ENCODE assay signal across 8 cellular contexts in the genomic region with DNA sequence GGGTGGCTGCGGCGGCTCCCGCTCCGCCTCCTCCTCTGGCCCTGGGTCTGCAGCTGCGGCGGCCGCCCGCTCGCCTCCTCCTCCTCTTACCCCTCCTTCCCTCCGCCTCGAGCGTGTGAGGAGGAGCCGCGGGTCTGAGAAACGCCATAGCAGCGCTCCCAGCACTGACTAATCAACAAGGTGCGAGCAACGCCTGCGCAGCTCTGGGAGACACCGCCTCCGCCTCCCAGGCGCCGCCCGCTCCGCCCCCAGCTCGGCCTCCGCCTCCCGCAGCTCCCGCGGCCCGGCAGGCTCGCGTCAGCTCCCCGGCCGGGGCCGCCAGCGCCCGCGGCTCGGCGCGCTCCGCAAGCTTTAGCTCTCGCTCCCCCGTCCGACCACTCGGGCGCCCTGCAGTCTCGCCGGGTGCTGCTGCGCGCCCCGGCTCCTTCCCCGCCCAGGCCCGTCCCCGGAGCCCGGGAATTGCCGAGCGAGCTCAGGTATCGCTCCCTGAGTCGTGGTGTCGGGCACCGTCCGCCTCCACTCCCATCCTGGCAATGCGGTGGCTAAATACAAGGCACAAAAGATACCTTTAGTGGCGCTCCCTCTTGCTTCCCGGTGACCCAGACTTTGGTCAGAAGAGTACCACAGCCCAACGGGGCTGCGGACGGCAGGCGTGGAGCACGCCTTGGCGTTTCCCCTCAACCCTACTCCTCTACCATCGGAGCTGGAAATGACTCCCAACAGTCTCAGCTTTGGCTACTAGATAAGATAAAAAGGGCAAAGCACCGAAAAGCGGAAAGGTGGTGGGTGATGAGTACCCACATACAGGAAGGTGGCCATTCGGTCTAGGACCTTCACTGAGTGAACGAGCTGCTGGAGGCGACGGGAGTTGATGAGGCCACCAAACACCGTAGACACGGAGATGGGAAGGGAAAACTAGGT. TPM values are rescaled to one million over a fixed set of nuclear protein-coding genes. Genes with fewer than 3 reads are reported as not detected.
DNase-seq lines count a peak whose midpoint lies in the region; ATAC-seq and TF ChIP-seq lines count a peak whose summit lies in the region.

Gene GAREM1, minus strand, starts transcription at position 170 of the 921 bp plus-strand sequence. CDS start 454 bp downstream, outside the sequence.

- peak within 1 kb of the TSS; percentile 64 for H3K27ac ChIP-seq in temporal lobe (ENCODE audit: low read depth, low read length)

- H3K4me3 ChIP-seq in GM06990 (replicated peaks; ENCODE audit: low read depth, low read length): peak within 1 kb of the TSS; percentile 55
- peak within 1 kb of the TSS; percentile 50 for H3K4me3 ChIP-seq in HFF-Myc (replicated peaks; ENCODE audit: low read depth, low read length)

- peak; percentile 97 for ATAC-seq in omental fat pad (ENCODE audit: low FRiP score)

- H3K27ac Mint-ChIP-seq in activated naive CD4-positive, alpha-beta T cell treated with anti-CD3 and anti-CD28 coated beads, Interleukin-2, amount 50 U/mL, for 24 hours: peak within 1 kb of the TSS; percentile 68

- peaks cover 23% of the 10 kb centered on the region for H3K27me3 Mint-ChIP-seq in activated naive CD4-positive, alpha-beta T cell treated with anti-CD3 and anti-CD28 coated beads, Interleukin-2, amount 50 U/mL, for 24 hours

- peak; percentile 37 for TF ChIP-seq CTCF in GM06990 (IDR thresholded peaks at IDR 0.05; ENCODE audit: insufficient read depth, low read length, poor library complexity, severe bottlenecking)
- peak; percentile 33 for TF ChIP-seq CTCF in HFF-Myc (IDR thresholded peaks at IDR 0.05; ENCODE audit: low read depth, low read length, missing control alignments)
- peak in 2 of 3 donors; percentile 5 to 19 for TF ChIP-seq CTCF in omental fat pad (IDR thresholded peaks at IDR 0.05)

- H3K4me1 Mint-ChIP-seq in activated naive CD4-positive, alpha-beta T cell treated with anti-CD3 and anti-CD28 coated beads, Interleukin-2, amount 50 U/mL, for 24 hours: peaks cover 28% of the 10 kb centered on the region

- no peaks in the 10 kb centered on the region for H3K9me3 Mint-ChIP-seq in activated naive CD4-positive, alpha-beta T cell treated with anti-CD3 and anti-CD28 coated beads, Interleukin-2, amount 50 U/mL, for 24 hours

- peaks cover 1% of the 10 kb centered on the region for H3K27me3 ChIP-seq in GM06990 (replicated peaks; ENCODE audit: control insufficient read depth, insufficient read depth, low read length)

- no peaks in the 10 kb centered on the region for H3K36me3 ChIP-seq in GM06990 (ENCODE audit: control insufficient read depth, insufficient read depth, low read length)

- H3K4me3 Mint-ChIP-seq in activated naive CD4-positive, alpha-beta T cell treated with anti-CD3 and anti-CD28 coated beads, Interleukin-2, amount 50 U/mL, for 24 hours: peak within 1 kb of the TSS; percentile 89

- no peaks in the 10 kb centered on the region for H3K36me3 Mint-ChIP-seq in activated naive CD4-positive, alpha-beta T cell treated with anti-CD3 and anti-CD28 coated beads, Interleukin-2, amount 50 U/mL, for 24 hours

- peak; percentile 91 for DNase-seq in GM06990 (ENCODE audit: extremely low read depth, insufficient read length)
- DNase-seq in HFF-Myc (ENCODE audit: extremely low read depth, low read depth): peak; percentile 78
- DNase-seq in MV-4-11 (lab: John Stamatoyannopoulos, UW): peak; percentile 87
- DNase-seq in SK-N-DZ (ENCODE audit: low spot score): peak; percentile 96
- peak; percentile 57 for DNase-seq in glomerular endothelial cell (ENCODE audit: extremely low read depth, low read depth, low spot score)
- peak; percentile 71 for DNase-seq in omental fat pad (ENCODE audit: low spot score)

RNA-seq across cellular contexts. Expression of gene GAREM1, which starts in this region (rescaled TPM):
- 1.4 and 3.1 TPM in 2 replicates for polyA plus RNA-seq in SK-N-DZ (2014; cell fraction: cytosol; rRNA removed)
- polyA plus RNA-seq in SK-N-DZ (2014; cell fraction: nucleus; rRNA removed): 0.49 and 0.73 TPM in 2 replicates
- total RNA-seq in glomerular endothelial cell (0.82 and 0.92 TPM in 2 replicates), omental fat pad (10 to 100 TPM; 11.2 to 22.4 (median 13.8) TPM), temporal lobe (38.1 TPM)

Comparison
In these comparisons a context has a peak if more than half of its experiments do, and no peak if none do; other contexts are left out.
1. Peak in every context shown above with its lines: DNase-seq, ATAC-seq, H3K4me3 ChIP-seq and H3K27ac ChIP-seq.
2. Peak in DNase-seq in glomerular endothelial cell; RNA of the gene not detected or under 1 TPM.